1 cellular context compared by ENCODE assay signal in the genomic region with DNA sequence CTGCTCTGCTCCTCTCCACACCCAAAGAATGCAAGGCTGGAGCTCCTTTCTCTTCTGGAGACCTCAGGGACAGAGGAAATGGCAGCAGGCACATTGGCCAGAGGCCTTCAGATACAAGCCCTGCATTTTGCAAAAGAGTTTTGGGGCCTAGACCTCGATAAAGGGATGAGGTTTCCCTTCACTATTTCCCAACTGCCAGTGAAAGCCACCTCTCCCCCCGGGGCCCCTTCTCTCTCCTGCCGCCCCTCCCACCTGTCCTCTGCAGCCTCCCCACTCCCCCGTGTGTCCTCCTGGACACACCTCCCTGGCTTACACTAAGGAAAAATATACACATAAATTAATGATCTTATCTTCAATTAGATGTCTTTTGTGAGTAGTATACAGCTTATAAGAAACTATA.
TF ChIP-seq lines count a peak whose summit lies in the region.

No MANE protein-coding gene starts in this region.

TF ChIP-seq in K562, 482 proteins besides CTCF, POLR2A, EP300 and RAD21:
- TF ChIP-seq, protein P1, sequence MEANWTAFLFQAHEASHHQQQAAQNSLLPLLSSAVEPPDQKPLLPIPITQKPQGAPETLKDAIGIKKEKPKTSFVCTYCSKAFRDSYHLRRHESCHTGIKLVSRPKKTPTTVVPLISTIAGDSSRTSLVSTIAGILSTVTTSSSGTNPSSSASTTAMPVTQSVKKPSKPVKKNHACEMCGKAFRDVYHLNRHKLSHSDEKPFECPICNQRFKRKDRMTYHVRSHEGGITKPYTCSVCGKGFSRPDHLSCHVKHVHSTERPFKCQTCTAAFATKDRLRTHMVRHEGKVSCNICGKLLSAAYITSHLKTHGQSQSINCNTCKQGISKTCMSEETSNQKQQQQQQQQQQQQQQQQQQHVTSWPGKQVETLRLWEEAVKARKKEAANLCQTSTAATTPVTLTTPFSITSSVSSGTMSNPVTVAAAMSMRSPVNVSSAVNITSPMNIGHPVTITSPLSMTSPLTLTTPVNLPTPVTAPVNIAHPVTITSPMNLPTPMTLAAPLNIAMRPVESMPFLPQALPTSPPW (CRISPR knock-in tag; IDR thresholded peaks at IDR 0.05), result 0 out of 2 replicates have a peak, but pooled peaks have one; percentile 25
- TF ChIP-seq, protein P2, sequence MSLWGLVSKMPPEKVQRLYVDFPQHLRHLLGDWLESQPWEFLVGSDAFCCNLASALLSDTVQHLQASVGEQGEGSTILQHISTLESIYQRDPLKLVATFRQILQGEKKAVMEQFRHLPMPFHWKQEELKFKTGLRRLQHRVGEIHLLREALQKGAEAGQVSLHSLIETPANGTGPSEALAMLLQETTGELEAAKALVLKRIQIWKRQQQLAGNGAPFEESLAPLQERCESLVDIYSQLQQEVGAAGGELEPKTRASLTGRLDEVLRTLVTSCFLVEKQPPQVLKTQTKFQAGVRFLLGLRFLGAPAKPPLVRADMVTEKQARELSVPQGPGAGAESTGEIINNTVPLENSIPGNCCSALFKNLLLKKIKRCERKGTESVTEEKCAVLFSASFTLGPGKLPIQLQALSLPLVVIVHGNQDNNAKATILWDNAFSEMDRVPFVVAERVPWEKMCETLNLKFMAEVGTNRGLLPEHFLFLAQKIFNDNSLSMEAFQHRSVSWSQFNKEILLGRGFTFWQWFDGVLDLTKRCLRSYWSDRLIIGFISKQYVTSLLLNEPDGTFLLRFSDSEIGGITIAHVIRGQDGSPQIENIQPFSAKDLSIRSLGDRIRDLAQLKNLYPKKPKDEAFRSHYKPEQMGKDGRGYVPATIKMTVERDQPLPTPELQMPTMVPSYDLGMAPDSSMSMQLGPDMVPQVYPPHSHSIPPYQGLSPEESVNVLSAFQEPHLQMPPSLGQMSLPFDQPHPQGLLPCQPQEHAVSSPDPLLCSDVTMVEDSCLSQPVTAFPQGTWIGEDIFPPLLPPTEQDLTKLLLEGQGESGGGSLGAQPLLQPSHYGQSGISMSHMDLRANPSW (CRISPR knock-in tag; IDR thresholded peaks at IDR 0.05), result no peak
- TF ChIP-seq, protein P3, sequence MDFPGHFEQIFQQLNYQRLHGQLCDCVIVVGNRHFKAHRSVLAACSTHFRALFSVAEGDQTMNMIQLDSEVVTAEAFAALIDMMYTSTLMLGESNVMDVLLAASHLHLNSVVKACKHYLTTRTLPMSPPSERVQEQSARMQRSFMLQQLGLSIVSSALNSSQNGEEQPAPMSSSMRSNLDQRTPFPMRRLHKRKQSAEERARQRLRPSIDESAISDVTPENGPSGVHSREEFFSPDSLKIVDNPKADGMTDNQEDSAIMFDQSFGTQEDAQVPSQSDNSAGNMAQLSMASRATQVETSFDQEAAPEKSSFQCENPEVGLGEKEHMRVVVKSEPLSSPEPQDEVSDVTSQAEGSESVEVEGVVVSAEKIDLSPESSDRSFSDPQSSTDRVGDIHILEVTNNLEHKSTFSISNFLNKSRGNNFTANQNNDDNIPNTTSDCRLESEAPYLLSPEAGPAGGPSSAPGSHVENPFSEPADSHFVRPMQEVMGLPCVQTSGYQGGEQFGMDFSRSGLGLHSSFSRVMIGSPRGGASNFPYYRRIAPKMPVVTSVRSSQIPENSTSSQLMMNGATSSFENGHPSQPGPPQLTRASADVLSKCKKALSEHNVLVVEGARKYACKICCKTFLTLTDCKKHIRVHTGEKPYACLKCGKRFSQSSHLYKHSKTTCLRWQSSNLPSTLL (IDR thresholded peaks at IDR 0.05), result no peak
- TF ChIP-seq RBM25 (IDR thresholded peaks at IDR 0.05; ENCODE audit: low read depth, low read length, severe bottlenecking) (no peak), ZBTB7A (IDR thresholded peaks at IDR 0.05; ENCODE audit: borderline replicate concordance, control insufficient read depth, low read depth, low read length) (peak; percentile 20; the same call in 1 of the 2 replicates), SIN3B (IDR thresholded peaks at IDR 0.05; ENCODE audit: low read depth) (no peak), ZBTB1 (CRISPR knock-in tag; IDR thresholded peaks at IDR 0.05; ENCODE audit: borderline replicate concordance, low read depth) (no peak), YY1 (IDR thresholded peaks at IDR 0.05; ENCODE audit: borderline replicate concordance in 1 of 3, control insufficient read depth in 1 of 3, extremely low read depth in 1 of 3, insufficient read depth in 3 of 3, insufficient read length in 1 of 3, insufficient replicate concordance in 2 of 3, low read depth in 1 of 3, low read length in 2 of 3) (peak in 1 of 3 experiments; percentile 11), TAF7 (tag; IDR thresholded peaks at IDR 0.05) (no peak)
- TF ChIP-seq, protein P4, sequence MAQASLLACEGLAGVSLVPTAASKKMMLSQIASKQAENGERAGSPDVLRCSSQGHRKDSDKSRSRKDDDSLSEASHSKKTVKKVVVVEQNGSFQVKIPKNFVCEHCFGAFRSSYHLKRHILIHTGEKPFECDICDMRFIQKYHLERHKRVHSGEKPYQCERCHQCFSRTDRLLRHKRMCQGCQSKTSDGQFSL (CRISPR knock-in tag; IDR thresholded peaks at IDR 0.05), result peak; percentile 65; the same call in 1 of the 2 replicates
- TF ChIP-seq, protein P4 (tag; IDR thresholded peaks at IDR 0.05), result no peak
